Comparison of ENCODE assay signal across 7 cellular contexts in genomic region chr4:56976878-56977320, GRCh38. TPM values are rescaled to one million over a fixed set of nuclear protein-coding genes. Genes with fewer than 3 reads are reported as not detected.
DNase-seq lines count a peak whose midpoint lies in the region; ATAC-seq and TF ChIP-seq lines count a peak whose summit lies in the region.

No MANE protein-coding gene starts in this region.

- ATAC-seq in GM18499 (IDR thresholded peaks at IDR 0.05; ENCODE audit: insufficient read depth, unreplicated experiment), result peak; percentile 3

- H3K27ac Mint-ChIP-seq in activated T-helper 1 cell treated with anti-CD3 and anti-CD28 coated beads, Interleukin-12 subunit alpha, Interleukin-12 subunit beta, Interleukin-2, Interleukin-4 antibody, amounts not matched to agents 30 ng/mL and 10 ng/mL and 1 ng/mL, durations not matched to agents 14 hours and 24 hours and 36 hours, result peak overlapping the region; percentile 96

- H3K9me3 Mint-ChIP-seq in activated T-helper 1 cell treated with anti-CD3 and anti-CD28 coated beads, Interleukin-12 subunit alpha, Interleukin-12 subunit beta, Interleukin-2, Interleukin-4 antibody, amounts not matched to agents 30 ng/mL and 10 ng/mL and 1 ng/mL, durations not matched to agents 14 hours and 24 hours and 36 hours, result peaks cover 11% of the 10 kb centered on the region

- peaks cover 52% of the 10 kb centered on the region for H3K4me1 Mint-ChIP-seq in activated T-helper 1 cell treated with anti-CD3 and anti-CD28 coated beads, Interleukin-12 subunit alpha, Interleukin-12 subunit beta, Interleukin-2, Interleukin-4 antibody, amounts not matched to agents 30 ng/mL and 10 ng/mL and 1 ng/mL, durations not matched to agents 14 hours and 24 hours and 36 hours (ENCODE audit: low read depth)

- DNase-seq in HFF-Myc (ENCODE audit: extremely low read depth, low read depth), result no peak
- peak; percentile 45 for DNase-seq in NCI-H146 treated with DMSO at 0.1 percent for 48 hours (lab: John Stamatoyannopoulos, UW; ENCODE audit: unreplicated experiment)
- peak; percentile 35 for DNase-seq in activated T-helper 1 cell treated with anti-CD3 and anti-CD28 coated beads, Interleukin-12 subunit alpha, Interleukin-12 subunit beta, Interleukin-2, Interleukin-4 antibody, amounts not matched to agents 30 ng/mL and 10 ng/mL and 1 ng/mL, durations not matched to agents 14 hours and 24 hours and 36 hours (ENCODE audit: low spot score)
- DNase-seq in germinal center (ENCODE audit: low spot score), result peak; percentile 57
- peak in 8 of 10 donors; percentile 26 to 91 (median 48) for DNase-seq in posterior cingulate gyrus
- no peak for DNase-seq in glomerular visceral epithelial cell (ENCODE audit: extremely low spot score)

- peaks cover 47% of the 10 kb centered on the region for H3K36me3 Mint-ChIP-seq in activated T-helper 1 cell treated with anti-CD3 and anti-CD28 coated beads, Interleukin-12 subunit alpha, Interleukin-12 subunit beta, Interleukin-2, Interleukin-4 antibody, amounts not matched to agents 30 ng/mL and 10 ng/mL and 1 ng/mL, durations not matched to agents 14 hours and 24 hours and 36 hours (ENCODE audit: low read depth)

- no peak for TF ChIP-seq CTCF in HFF-Myc (IDR thresholded peaks at IDR 0.05; ENCODE audit: low read depth, low read length, missing control alignments)

- H3K4me3 Mint-ChIP-seq in activated T-helper 1 cell treated with anti-CD3 and anti-CD28 coated beads, Interleukin-12 subunit alpha, Interleukin-12 subunit beta, Interleukin-2, Interleukin-4 antibody, amounts not matched to agents 30 ng/mL and 10 ng/mL and 1 ng/mL, durations not matched to agents 14 hours and 24 hours and 36 hours, result peak overlapping the region; percentile 100

- no peaks in the 10 kb centered on the region for H3K27me3 Mint-ChIP-seq in activated T-helper 1 cell treated with anti-CD3 and anti-CD28 coated beads, Interleukin-12 subunit alpha, Interleukin-12 subunit beta, Interleukin-2, Interleukin-4 antibody, amounts not matched to agents 30 ng/mL and 10 ng/mL and 1 ng/mL, durations not matched to agents 14 hours and 24 hours and 36 hours (ENCODE audit: insufficient read depth)

- H3K4me3 ChIP-seq in HFF-Myc (replicated peaks; ENCODE audit: low read depth, low read length), result peak overlapping the region; percentile 85

- intact Hi-C loops in activated T-helper 1 cell treated with anti-CD3 and anti-CD28 coated beads, Interleukin-12 subunit alpha, Interleukin-12 subunit beta, Interleukin-2, Interleukin-4 antibody, amounts not matched to agents 30 ng/mL and 10 ng/mL and 1 ng/mL, durations not matched to agents 14 hours and 24 hours and 36 hours (cut with micrococcal nuclease), result loop anchor here (1.0 to 5.0 kb wide), 9 partner anchors 68 to 1580 kb away; partner anchors contain the start of genes CEP135, CLOCK, PAICS and SRP72
- intact Hi-C loops in posterior cingulate gyrus (cut with DNase I), result loop anchor here (1.0 to 10.0 kb wide), 2 partner anchors 69 to 542 kb away; partner anchors contain the start of genes PAICS and PPAT

RNA-seq across cellular contexts. Expression of gene NOA1, which starts 0.5 kb away (rescaled TPM):
- total RNA-seq in activated T-helper 1 cell treated with anti-CD3 and anti-CD28 coated beads, Interleukin-12 subunit alpha, Interleukin-12 subunit beta, Interleukin-2, Interleukin-4 antibody, amounts not matched to agents 30 ng/mL and 10 ng/mL and 1 ng/mL, durations not matched to agents 14 hours and 24 hours and 36 hours, result 17.7 and 18.3 TPM in 2 replicates

RNA-seq across cellular contexts. Expression of gene POLR2B, which starts 1.8 kb away (rescaled TPM):
- total RNA-seq in activated T-helper 1 cell treated with anti-CD3 and anti-CD28 coated beads, Interleukin-12 subunit alpha, Interleukin-12 subunit beta, Interleukin-2, Interleukin-4 antibody, amounts not matched to agents 30 ng/mL and 10 ng/mL and 1 ng/mL, durations not matched to agents 14 hours and 24 hours and 36 hours, result 145 TPM in 2 replicates

Comparison
In these comparisons a context has a peak if more than half of its experiments do, and no peak if none do; other contexts are left out.
1. DNase-seq: peak in NCI-H146 treated with DMSO at 0.1 percent for 48 hours (single experiment), activated T-helper 1 cell treated with anti-CD3 and anti-CD28 coated beads, Interleukin-12 subunit alpha, Interleukin-12 subunit beta, Interleukin-2, Interleukin-4 antibody, amounts not matched to agents 30 ng/mL and 10 ng/mL and 1 ng/mL, durations not matched to agents 14 hours and 24 hours and 36 hours (single experiment), germinal center (single experiment) and posterior cingulate gyrus (8 of 10); none in HFF-Myc (single experiment) and glomerular visceral epithelial cell (single experiment).